Comparison of ENCODE assay signal across 1 cellular context in the genomic region with DNA sequence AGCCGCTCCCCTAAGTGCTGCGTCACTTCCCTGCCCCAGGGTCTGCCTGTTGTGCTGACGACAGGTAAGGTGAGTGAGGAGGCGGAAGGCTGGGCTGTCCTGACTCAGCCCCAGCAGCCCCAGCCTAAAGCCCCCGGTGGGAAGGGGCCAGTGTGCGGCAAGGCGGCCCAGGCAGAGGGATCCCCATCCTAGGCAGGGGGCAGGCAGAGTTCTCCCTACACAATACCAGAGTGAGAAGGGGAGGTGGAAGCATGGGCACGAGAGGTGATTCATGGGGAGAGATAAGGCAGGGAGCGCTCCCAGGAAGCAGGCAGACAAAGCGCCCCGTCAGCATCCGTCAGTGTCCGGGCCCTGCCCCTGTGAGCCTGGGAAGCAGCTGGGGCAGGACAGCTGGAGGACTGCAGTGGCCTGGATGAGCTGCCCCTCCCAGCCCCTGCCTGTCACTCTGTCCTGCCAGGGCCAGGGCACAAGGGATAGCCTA.
TF ChIP-seq lines count a peak whose summit lies in the region.

No MANE protein-coding gene starts in this region.

TF ChIP-seq in H1, 55 proteins besides CTCF, POLR2A, EP300 and RAD21:
- TF ChIP-seq MAFK (IDR thresholded peaks at IDR 0.05; ENCODE audit: low read depth, low read length) = peak; percentile 26; the same call in 1 of the 2 replicates
- no peak for TF ChIP-seq CREB1 (IDR thresholded peaks at IDR 0.05)
